In genomic region chr6:55089325-55089724, GRCh38 we compare ENCODE assay signal across 10 cellular contexts.
"Had no signal": no experiment of that assay in that cellular context is flagged by ENCODE, and none has a peak within 500 bp of the region (broad histone marks: within the 10 kb centered on the region; RNA-seq: fewer than 3 reads in every experiment).

No MANE protein-coding gene starts in this region.

- DNase-seq: GM23248, GOT3, H7, H9, HCEC 1CT, HFFc6 had no signal

- H3K4me1 ChIP-seq: HAP-1 had no signal

- FAIRE-seq: H1, H54 had no signal

- H2AFZ ChIP-seq: GM23248, GM23338 had no signal

- ATAC-seq: GM23338 had no signal

- H3K36me3 ChIP-seq: HAP-1 had no signal

- H3K4me2 ChIP-seq: GM23338 had no signal

- H3K9ac ChIP-seq: GM23248 had no signal

- H3K4me3 ChIP-seq: GM23248, GM23338, HAP-1 had no signal

- H3K27ac ChIP-seq: GM23248 had no signal
